Comparison of ENCODE assay signal across 21 cellular contexts in the genomic region with DNA sequence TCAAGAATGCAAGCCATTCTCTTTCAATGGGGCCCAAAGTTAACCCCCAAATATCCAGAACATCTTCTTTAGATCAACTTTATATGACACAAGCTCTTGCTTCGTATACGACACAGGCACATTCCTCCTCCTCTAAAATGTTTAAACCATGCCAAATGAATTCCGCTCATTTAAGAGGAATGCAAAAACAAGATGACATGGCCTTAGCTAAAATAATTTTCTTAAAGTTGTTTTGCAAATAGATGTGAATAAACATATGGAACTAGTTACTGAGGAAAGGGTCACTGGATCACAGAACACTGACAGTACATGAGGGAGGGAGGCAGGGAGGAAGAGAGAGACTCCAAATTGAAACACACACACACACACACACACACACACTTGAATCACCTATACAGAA.
DNase-seq lines count a peak whose midpoint lies in the region; ATAC-seq and TF ChIP-seq lines count a peak whose summit lies in the region.
"Had no signal": no experiment of that assay in that cellular context is flagged by ENCODE, and none has a peak within 500 bp of the region (broad histone marks: within the 10 kb centered on the region; RNA-seq: fewer than 3 reads in every experiment).

No MANE protein-coding gene starts in this region.

- H3K4me3 ChIP-seq in cardiac fibroblast (replicated peaks in 1 of 2; ENCODE audit: low read depth in 2 of 2, low read length in 2 of 2): no peak overlapping the region
- H3K4me3 ChIP-seq in foreskin fibroblast (ENCODE audit: low read depth in 1 of 2, low read length in 2 of 2): no peak overlapping the region
- H3K4me3 ChIP-seq: breast epithelium, gastrocnemius medialis, lower lobe of right lung, prostate gland, skin epidermis, testis had no signal

- DNase-seq in GM04504 (ENCODE audit: low read depth): peak; percentile 84
- peak; percentile 48 to 59 for DNase-seq in cardiac fibroblast (ENCODE audit: low read depth in 2 of 2)
- DNase-seq in foreskin fibroblast: peak; percentile 86 to 89
- no peak for DNase-seq in iPS-NIHi7 (ENCODE audit: extremely low spot score)
- no peak for DNase-seq in left colon
- no peak for DNase-seq in G401 (ENCODE audit: low spot score)
- no peak for DNase-seq in glomerular visceral epithelial cell (ENCODE audit: extremely low spot score)
- DNase-seq: activated CD8-positive, alpha-beta memory T cell treated with anti-CD3 and anti-CD28 coated beads, Interleukin-2, amount 50 U/mL, for 4 hours; cortex of kidney; gastrocnemius medialis; Karpas-422; lower lobe of right lung; NCI-H1694 treated with DMSO at 0.1 percent for 48 hours; stimulated activated CD4-positive, alpha-beta T cell treated with anti-CD3 and anti-CD28 coated beads, Interleukin-2, amount 100 ng/mL, for 24 hours; T-helper 9 cell; testis had no signal

- intact Hi-C loops in left colon (cut with DNase I, micrococcal nuclease): no loop called here

- in situ Hi-C loops in G401 (cut with HindIII; ENCODE audit: low sequenced_read_pairs): no loop called here

- no peak for ATAC-seq in left colon
- ATAC-seq: gastrocnemius medialis; lower lobe of right lung; stimulated activated effector memory CD8-positive, alpha-beta T cell treated with anti-CD3 and anti-CD28 coated beads, Interleukin-12 subunit alpha, Interleukin-12 subunit beta, amount 100 ng/mL, for 72 hours; WTC11 had no signal

- no peak for TF ChIP-seq CTCF in cardiac fibroblast (IDR thresholded peaks at IDR 0.05; ENCODE audit: low read depth, low read length)
- no peak for TF ChIP-seq CTCF in foreskin fibroblast (IDR thresholded peaks at IDR 0.05; ENCODE audit: low read depth, low read length)

Comparison
In these comparisons a context has a peak if more than half of its experiments do, and no peak if none do; other contexts are left out.
1. DNase-seq: peak in GM04504 (single experiment), cardiac fibroblast (2 of 2) and foreskin fibroblast (2 of 2); none in iPS-NIHi7 (single experiment), left colon (0 of 2), G401 (single experiment) and glomerular visceral epithelial cell (single experiment).